Comparison of ENCODE assay signal across 14 cellular contexts in genomic region chr2:72953976-72954375, GRCh38. TPM values are rescaled to one million over a fixed set of nuclear protein-coding genes. Genes with fewer than 3 reads are reported as not detected.
DNase-seq lines count a peak whose midpoint lies in the region; ATAC-seq and TF ChIP-seq lines count a peak whose summit lies in the region.
"Had no signal": no experiment of that assay in that cellular context is flagged by ENCODE, and none has a peak within 500 bp of the region (broad histone marks: within the 10 kb centered on the region; RNA-seq: fewer than 3 reads in every experiment).

No MANE protein-coding gene starts in this region.

- CTCF ChIA-PET in activated CD4-positive, alpha-beta T cell treated with anti-CD3 and anti-CD28 coated beads for 36 hours (lab: Charles Lee), result no interaction called here

- H3K4me1 ChIP-seq in Loucy (ENCODE audit: insufficient read depth, low read length, poor library complexity, severe bottlenecking) (peaks cover 42% of the 10 kb centered on the region), trophoblast cell (ENCODE audit: control insufficient read depth in 1 of 2, insufficient read depth in 2 of 2, low read length in 2 of 2) (peaks cover 11 to 19% of the 10 kb centered on the region in 2 experiments)
- H3K4me1 ChIP-seq: upper lobe of right lung had no signal

- no peaks in the 10 kb centered on the region for H3K9me3 Mint-ChIP-seq in activated CD4-positive, alpha-beta T cell treated with anti-CD3 and anti-CD28 coated beads for 36 hours (ENCODE audit: low read depth)

- H3K36me3 ChIP-seq in Loucy (ENCODE audit: insufficient read depth, low read length) (no peaks in the 10 kb centered on the region), trophoblast cell (ENCODE audit: control insufficient read depth in 1 of 2, insufficient read depth in 2 of 2, low read length in 2 of 2) (no peaks in the 10 kb centered on the region)
- H3K36me3 ChIP-seq: upper lobe of right lung had no signal

- no peaks in the 10 kb centered on the region for H3K79me1 ChIP-seq in trophoblast cell (ENCODE audit: low read length)

- TF ChIP-seq CTCF in Loucy (conservative IDR thresholded peaks at IDR 0.05; ENCODE audit: low read length), result no peak

- no peak overlapping the region for H2BK120ac ChIP-seq in trophoblast cell (ENCODE audit: insufficient read depth, low read length, poor library complexity)

- H3K9me2 ChIP-seq in Loucy (replicated peaks; ENCODE audit: low read depth, low read length), result no peaks in the 10 kb centered on the region

- peaks cover 13% of the 10 kb centered on the region for H3K4me1 Mint-ChIP-seq in activated CD4-positive, alpha-beta T cell treated with anti-CD3 and anti-CD28 coated beads for 36 hours

- H3K79me2 ChIP-seq in Loucy (ENCODE audit: insufficient read depth, low read length) (peaks cover 47% of the 10 kb centered on the region), trophoblast cell (ENCODE audit: control insufficient read depth, insufficient read depth, low read length, poor library complexity) (no peaks in the 10 kb centered on the region)

- H3K14ac ChIP-seq in trophoblast cell (ENCODE audit: low read length), result no peak overlapping the region

- POLR2A ChIA-PET in activated CD4-positive, alpha-beta T cell treated with anti-CD3 and anti-CD28 coated beads for 36 hours (lab: Charles Lee), result interaction anchor here (0.6 kb wide), 1 partner anchor 269 kb away, joined by 3 read pairs; no protein-coding TSS in a partner anchor

- H3K9me3 ChIP-seq in Loucy (ENCODE audit: insufficient read depth, low read depth, low read length), result no peaks in the 10 kb centered on the region
- no peaks in the 10 kb centered on the region for H3K9me3 ChIP-seq in trophoblast cell (ENCODE audit: insufficient read depth, low read depth, low read length)
- H3K9me3 ChIP-seq: upper lobe of right lung had no signal

- H2AFZ ChIP-seq in Loucy (ENCODE audit: low read length) (peak overlapping the region; percentile 44), trophoblast cell (ENCODE audit: insufficient read depth, low read length, poor library complexity) (no peak overlapping the region)

- intact Hi-C loops in activated CD4-positive, alpha-beta T cell treated with anti-CD3 and anti-CD28 coated beads for 36 hours (cut with DNase I, micrococcal nuclease), result no loop called here

- H3K4me2 ChIP-seq in Loucy (ENCODE audit: low read depth, low read length, poor library complexity, severe bottlenecking) (peak overlapping the region; percentile 93), trophoblast cell (ENCODE audit: low read length) (no peak overlapping the region)

- H3K23ac ChIP-seq in trophoblast cell (ENCODE audit: low read length), result no peak overlapping the region

- H4K12ac ChIP-seq in trophoblast cell (ENCODE audit: low read depth, low read length), result no peak overlapping the region

- H3K4me3 ChIP-seq in Loucy (ENCODE audit: low read length, poor library complexity, severe bottlenecking) (peak overlapping the region; percentile 86), trophoblast cell (ENCODE audit: low read depth, low read length) (no peak overlapping the region)
- H3K4me3 ChIP-seq: lung, upper lobe of right lung had no signal

- no peaks in the 10 kb centered on the region for H3K27me3 Mint-ChIP-seq in activated CD4-positive, alpha-beta T cell treated with anti-CD3 and anti-CD28 coated beads for 36 hours

- H3K9ac ChIP-seq in Loucy (ENCODE audit: low read depth, low read length, poor library complexity, severe bottlenecking), result peak overlapping the region; percentile 90
- H3K9ac ChIP-seq in trophoblast cell (ENCODE audit: low read length), result no peak overlapping the region

- DNase-seq in activated CD4-positive, alpha-beta T cell treated with anti-CD3 and anti-CD28 coated beads for 36 hours, result peak; percentile 25
- DNase-seq in activated CD4-positive, alpha-beta T cell treated with anti-CD3 and anti-CD28 coated beads, Interleukin-2, amount 50 U/mL, for 1 hour, result no peak
- DNase-seq in activated effector memory CD4-positive, alpha-beta T cell treated with anti-CD3 and anti-CD28 coated beads, Interleukin-2, amount 50 U/mL, for 16 hours, result peak; percentile 67
- DNase-seq in trophoblast cell (no peak), NCI-H69 (lab: John Stamatoyannopoulos, UW) (no peak)
- DNase-seq in effector CD8-positive, alpha-beta T cell (lab: John Stamatoyannopoulos, UW), result no peak
- DNase-seq: NCI-H2081 treated with DMSO at 0.1 percent for 48 hours, upper lobe of right lung had no signal

- H4K20me1 ChIP-seq in Loucy (ENCODE audit: insufficient read depth, low read length, poor library complexity, severe bottlenecking), result peaks cover 22% of the 10 kb centered on the region

- H3K27me3 ChIP-seq in Loucy (ENCODE audit: insufficient read depth, low read length, poor library complexity, severe bottlenecking), result no peaks in the 10 kb centered on the region
- no peaks in the 10 kb centered on the region for H3K27me3 ChIP-seq in trophoblast cell (ENCODE audit: insufficient read depth, low read length)
- H3K27me3 ChIP-seq: upper lobe of right lung had no signal

- no peak overlapping the region for H2BK5ac ChIP-seq in trophoblast cell (ENCODE audit: low read depth, low read length, poor library complexity)

- peak overlapping the region; percentile 15 for H4K91ac ChIP-seq in trophoblast cell (ENCODE audit: low read depth, low read length)

- no peak overlapping the region for H4K8ac ChIP-seq in trophoblast cell (ENCODE audit: low read depth, low read length)

- no peaks in the 10 kb centered on the region for H3F3A ChIP-seq in Loucy (ENCODE audit: low read depth)

- no CpG with 5 or more reads among the region's 4 CpGs for WGBS in trophoblast cell (ENCODE audit: extremely low coverage, insufficient coverage, insufficient read length)

- H3K4ac ChIP-seq in trophoblast cell (ENCODE audit: low read depth, low read length), result no peak overlapping the region

- ATAC-seq in activated CD4-positive, alpha-beta T cell treated with anti-CD3 and anti-CD28 coated beads for 36 hours, result peak; percentile 87
- no peak for ATAC-seq in HG03469 (IDR thresholded peaks at IDR 0.05; ENCODE audit: unreplicated experiment)
- ATAC-seq: upper lobe of right lung had no signal

- H2BK12ac ChIP-seq in trophoblast cell (ENCODE audit: low read length), result no peak overlapping the region

- peak overlapping the region; percentile 55 for H3K27ac Mint-ChIP-seq in activated CD4-positive, alpha-beta T cell treated with anti-CD3 and anti-CD28 coated beads for 36 hours

- peak overlapping the region; percentile 26 for H2AK5ac ChIP-seq in trophoblast cell (ENCODE audit: low read length)

- H3K4me3 Mint-ChIP-seq in activated CD4-positive, alpha-beta T cell treated with anti-CD3 and anti-CD28 coated beads for 36 hours, result peak overlapping the region; percentile 43

- H3K27ac ChIP-seq in trophoblast cell (ENCODE audit: low read depth, low read length), result no peak overlapping the region
- H3K27ac ChIP-seq: upper lobe of right lung had no signal

- no peaks in the 10 kb centered on the region for H3K36me3 Mint-ChIP-seq in activated CD4-positive, alpha-beta T cell treated with anti-CD3 and anti-CD28 coated beads for 36 hours (ENCODE audit: low read depth)

- no peak overlapping the region for H3K18ac ChIP-seq in trophoblast cell (ENCODE audit: low read length)

RNA-seq across cellular contexts. Expression of gene EMX1, which starts 36.7 kb away (rescaled TPM):
- total RNA-seq in activated CD4-positive, alpha-beta T cell treated with anti-CD3 and anti-CD28 coated beads for 36 hours, result not detected
- polyA plus RNA-seq in trophoblast cell (2013), result 0.05 TPM in 1 of 2 replicates, not detected in the other
- total RNA-seq: A673, dermis microvascular lymphatic vessel endothelial cell, SK-MEL-5, upper lobe of right lung had no signal

Comparison
In these comparisons a context has a peak if more than half of its experiments do, and no peak if none do; other contexts are left out.
1. DNase-seq: peak in activated CD4-positive, alpha-beta T cell treated with anti-CD3 and anti-CD28 coated beads for 36 hours (single experiment) and activated effector memory CD4-positive, alpha-beta T cell treated with anti-CD3 and anti-CD28 coated beads, Interleukin-2, amount 50 U/mL, for 16 hours (single experiment); none in activated CD4-positive, alpha-beta T cell treated with anti-CD3 and anti-CD28 coated beads, Interleukin-2, amount 50 U/mL, for 1 hour (single experiment), trophoblast cell (0 of 2), effector CD8-positive, alpha-beta T cell (single experiment) and NCI-H69 (single experiment).